1 cellular context compared by ENCODE assay signal in genomic region chr6:107235007-107235406, GRCh38.
TF ChIP-seq lines count a peak whose summit lies in the region.

No MANE protein-coding gene starts in this region.

TF ChIP-seq in HepG2, 621 proteins besides CTCF, POLR2A, EP300 and RAD21 (continued from another document and continues in another):
- TF ChIP-seq THAP8 (CRISPR knock-in tag; IDR thresholded peaks at IDR 0.05; ENCODE audit: borderline replicate concordance): no peak
- no peak for TF ChIP-seq PRDM15 (CRISPR knock-in tag; IDR thresholded peaks at IDR 0.05)
- TF ChIP-seq KAT2B (IDR thresholded peaks at IDR 0.05; ENCODE audit: borderline replicate concordance, low read depth, low read length): no peak
- TF ChIP-seq ZNF546 (CRISPR knock-in tag; conservative IDR thresholded peaks at IDR 0.05): no peak
- no peak for TF ChIP-seq PRDM4 (CRISPR knock-in tag; IDR thresholded peaks at IDR 0.05; ENCODE audit: borderline replicate concordance)
- no peak for TF ChIP-seq FOXA1 (IDR thresholded peaks at IDR 0.05)
- TF ChIP-seq FOXA1 (CRISPR knock-in tag; IDR thresholded peaks at IDR 0.05): peak; percentile 67
- TF ChIP-seq PAXIP1 (CRISPR knock-in tag; conservative IDR thresholded peaks at IDR 0.05): peak; percentile 54
- TF ChIP-seq ISX (CRISPR knock-in tag; conservative IDR thresholded peaks at IDR 0.05): no peak
- TF ChIP-seq HDAC2 (CRISPR knock-in tag; IDR thresholded peaks at IDR 0.05): no peak
- no peak for TF ChIP-seq NFATC3 (CRISPR knock-in tag; IDR thresholded peaks at IDR 0.05)
- no peak for TF ChIP-seq HIVEP1 (CRISPR knock-in tag; IDR thresholded peaks at IDR 0.05)
- TF ChIP-seq, protein P1, sequence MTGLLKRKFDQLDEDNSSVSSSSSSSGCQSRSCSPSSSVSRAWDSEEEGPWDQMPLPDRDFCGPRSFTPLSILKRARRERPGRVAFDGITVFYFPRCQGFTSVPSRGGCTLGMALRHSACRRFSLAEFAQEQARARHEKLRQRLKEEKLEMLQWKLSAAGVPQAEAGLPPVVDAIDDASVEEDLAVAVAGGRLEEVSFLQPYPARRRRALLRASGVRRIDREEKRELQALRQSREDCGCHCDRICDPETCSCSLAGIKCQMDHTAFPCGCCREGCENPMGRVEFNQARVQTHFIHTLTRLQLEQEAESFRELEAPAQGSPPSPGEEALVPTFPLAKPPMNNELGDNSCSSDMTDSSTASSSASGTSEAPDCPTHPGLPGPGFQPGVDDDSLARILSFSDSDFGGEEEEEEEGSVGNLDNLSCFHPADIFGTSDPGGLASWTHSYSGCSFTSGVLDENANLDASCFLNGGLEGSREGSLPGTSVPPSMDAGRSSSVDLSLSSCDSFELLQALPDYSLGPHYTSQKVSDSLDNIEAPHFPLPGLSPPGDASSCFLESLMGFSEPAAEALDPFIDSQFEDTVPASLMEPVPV (CRISPR knock-in tag; IDR thresholded peaks at IDR 0.05): no peak
- no peak for TF ChIP-seq ZNF761 (CRISPR knock-in tag; conservative IDR thresholded peaks at IDR 0.05)
- no peak for TF ChIP-seq TFDP1 (CRISPR knock-in tag; IDR thresholded peaks at IDR 0.05; ENCODE audit: borderline replicate concordance)
- no peak for TF ChIP-seq SRSF1 (optimal IDR thresholded peaks at IDR 0.05; ENCODE audit: low read depth, low read length)
- TF ChIP-seq, protein P2, sequence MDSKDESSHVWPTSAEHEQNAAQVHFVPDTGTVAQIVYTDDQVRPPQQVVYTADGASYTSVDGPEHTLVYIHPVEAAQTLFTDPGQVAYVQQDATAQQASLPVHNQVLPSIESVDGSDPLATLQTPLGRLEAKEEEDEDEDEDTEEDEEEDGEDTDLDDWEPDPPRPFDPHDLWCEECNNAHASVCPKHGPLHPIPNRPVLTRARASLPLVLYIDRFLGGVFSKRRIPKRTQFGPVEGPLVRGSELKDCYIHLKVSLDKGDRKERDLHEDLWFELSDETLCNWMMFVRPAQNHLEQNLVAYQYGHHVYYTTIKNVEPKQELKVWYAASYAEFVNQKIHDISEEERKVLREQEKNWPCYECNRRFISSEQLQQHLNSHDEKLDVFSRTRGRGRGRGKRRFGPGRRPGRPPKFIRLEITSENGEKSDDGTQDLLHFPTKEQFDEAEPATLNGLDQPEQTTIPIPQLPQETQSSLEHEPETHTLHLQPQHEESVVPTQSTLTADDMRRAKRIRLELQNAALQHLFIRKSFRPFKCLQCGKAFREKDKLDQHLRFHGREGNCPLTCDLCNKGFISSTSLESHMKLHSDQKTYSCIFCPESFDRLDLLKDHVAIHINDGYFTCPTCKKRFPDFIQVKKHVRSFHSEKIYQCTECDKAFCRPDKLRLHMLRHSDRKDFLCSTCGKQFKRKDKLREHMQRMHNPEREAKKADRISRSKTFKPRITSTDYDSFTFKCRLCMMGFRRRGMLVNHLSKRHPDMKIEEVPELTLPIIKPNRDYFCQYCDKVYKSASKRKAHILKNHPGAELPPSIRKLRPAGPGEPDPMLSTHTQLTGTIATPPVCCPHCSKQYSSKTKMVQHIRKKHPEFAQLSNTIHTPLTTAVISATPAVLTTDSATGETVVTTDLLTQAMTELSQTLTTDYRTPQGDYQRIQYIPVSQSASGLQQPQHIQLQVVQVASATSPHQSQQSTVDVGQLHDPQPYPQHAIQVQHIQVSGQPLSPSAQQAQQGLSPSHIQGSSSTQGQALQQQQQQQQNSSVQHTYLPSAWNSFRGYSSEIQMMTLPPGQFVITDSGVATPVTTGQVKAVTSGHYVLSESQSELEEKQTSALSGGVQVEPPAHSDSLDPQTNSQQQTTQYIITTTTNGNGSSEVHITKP (CRISPR knock-in tag; IDR thresholded peaks at IDR 0.05; ENCODE audit: low read depth): no peak
- TF ChIP-seq ZNF691 (CRISPR knock-in tag; IDR thresholded peaks at IDR 0.05; ENCODE audit: borderline replicate concordance, low read depth): no peak
- no peak for TF ChIP-seq FOXK2 (IDR thresholded peaks at IDR 0.05)
- TF ChIP-seq MIXL1 (CRISPR knock-in tag; IDR thresholded peaks at IDR 0.05): peak; percentile 80
- peak; percentile 30; the same call in 1 of the 2 replicates for TF ChIP-seq THRA (CRISPR knock-in tag; IDR thresholded peaks at IDR 0.05; ENCODE audit: borderline replicate concordance)
- peak; percentile 59; the same call in 1 of the 2 replicates for TF ChIP-seq NR2F6 (IDR thresholded peaks at IDR 0.05)
- 0 out of 2 replicates have a peak, but pooled peaks have one; percentile 26 for TF ChIP-seq NR2F6 (CRISPR knock-in tag; IDR thresholded peaks at IDR 0.05)
- TF ChIP-seq, protein P3, sequence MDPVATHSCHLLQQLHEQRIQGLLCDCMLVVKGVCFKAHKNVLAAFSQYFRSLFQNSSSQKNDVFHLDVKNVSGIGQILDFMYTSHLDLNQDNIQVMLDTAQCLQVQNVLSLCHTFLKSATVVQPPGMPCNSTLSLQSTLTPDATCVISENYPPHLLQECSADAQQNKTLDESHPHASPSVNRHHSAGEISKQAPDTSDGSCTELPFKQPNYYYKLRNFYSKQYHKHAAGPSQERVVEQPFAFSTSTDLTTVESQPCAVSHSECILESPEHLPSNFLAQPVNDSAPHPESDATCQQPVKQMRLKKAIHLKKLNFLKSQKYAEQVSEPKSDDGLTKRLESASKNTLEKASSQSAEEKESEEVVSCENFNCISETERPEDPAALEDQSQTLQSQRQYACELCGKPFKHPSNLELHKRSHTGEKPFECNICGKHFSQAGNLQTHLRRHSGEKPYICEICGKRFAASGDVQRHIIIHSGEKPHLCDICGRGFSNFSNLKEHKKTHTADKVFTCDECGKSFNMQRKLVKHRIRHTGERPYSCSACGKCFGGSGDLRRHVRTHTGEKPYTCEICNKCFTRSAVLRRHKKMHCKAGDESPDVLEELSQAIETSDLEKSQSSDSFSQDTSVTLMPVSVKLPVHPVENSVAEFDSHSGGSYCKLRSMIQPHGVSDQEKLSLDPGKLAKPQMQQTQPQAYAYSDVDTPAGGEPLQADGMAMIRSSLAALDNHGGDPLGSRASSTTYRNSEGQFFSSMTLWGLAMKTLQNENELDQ (CRISPR knock-in tag; IDR thresholded peaks at IDR 0.05; ENCODE audit: borderline replicate concordance): no peak
- 0 out of 2 replicates have a peak, but pooled peaks have one; percentile 33 for TF ChIP-seq FOXK1 (CRISPR knock-in tag; IDR thresholded peaks at IDR 0.05; ENCODE audit: borderline replicate concordance, low read depth)
- TF ChIP-seq HOMEZ (CRISPR knock-in tag; IDR thresholded peaks at IDR 0.05; ENCODE audit: low read depth): no peak
- no peak for TF ChIP-seq KMT2B (CRISPR knock-in tag; IDR thresholded peaks at IDR 0.05)
- TF ChIP-seq TARDBP (CRISPR knock-in tag; IDR thresholded peaks at IDR 0.05): no peak
